In the genomic region with DNA sequence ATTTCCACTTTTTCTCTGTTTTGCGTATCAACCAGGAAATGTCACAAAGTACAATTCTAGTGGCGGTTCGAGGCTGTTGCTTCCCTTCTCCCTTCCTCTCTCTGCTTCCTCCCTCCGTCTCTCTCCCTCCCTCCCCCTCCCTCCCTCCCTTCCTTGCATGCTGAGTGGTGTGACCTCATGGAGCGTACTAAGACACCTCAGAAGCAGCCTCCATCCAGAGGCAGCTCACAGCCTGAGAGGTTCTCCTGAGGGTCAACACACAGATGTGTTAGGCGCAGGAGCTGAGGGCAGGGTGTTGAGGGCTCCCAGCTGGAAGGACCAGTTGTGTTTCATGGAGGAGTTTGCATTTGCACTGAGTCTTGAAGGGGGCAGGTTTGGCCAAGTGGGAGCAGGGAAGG, we compare ENCODE assay signal across 31 cellular contexts. TPM values are rescaled to one million over a fixed set of nuclear protein-coding genes. Genes with fewer than 3 reads are reported as not detected.
DNase-seq lines count a peak whose midpoint lies in the region; ATAC-seq and TF ChIP-seq lines count a peak whose summit lies in the region.
"Had no signal": no experiment of that assay in that cellular context is flagged by ENCODE, and none has a peak within 500 bp of the region (broad histone marks: within the 10 kb centered on the region; RNA-seq: fewer than 3 reads in every experiment).

No MANE protein-coding gene starts in this region.

- no peaks in the 10 kb centered on the region for H3K9me3 ChIP-seq in fibroblast of lung (ENCODE audit: control insufficient read depth, insufficient read depth, low read depth, low read length)
- H3K9me3 ChIP-seq: BE2C, SJCRH30, stomach, thyroid gland, vagina had no signal

- no peak overlapping the region for H2AFZ ChIP-seq in fibroblast of lung (ENCODE audit: low read length)
- H2AFZ ChIP-seq: neural progenitor cell had no signal

- H3K27ac Mint-ChIP-seq in HFFc6 = peak overlapping the region; percentile 55; the same call in 1 of the 2 replicates
- peak overlapping the region; percentile 52 for H3K27ac Mint-ChIP-seq in osteocyte (ENCODE audit: unreplicated experiment)
- no peak overlapping the region for H3K27ac Mint-ChIP-seq in natural killer cell
- H3K27ac Mint-ChIP-seq: activated naive CD8-positive, alpha-beta T cell treated with anti-CD3 and anti-CD28 coated beads for 36 hours; activated T-cell treated with anti-CD3 and anti-CD28 coated beads, Interleukin-2, amount 50 U/mL, for 24 hours; memory B cell; neural progenitor cell; WTC11 had no signal

- POLR2A ChIA-PET in RWPE1 (lab: Yijun Ruan, JAX; ENCODE audit: low non-redundant PET) = no interaction called here

- no peak for ATAC-seq in HG03378 (IDR thresholded peaks at IDR 0.05; ENCODE audit: unreplicated experiment)
- no peak for ATAC-seq in natural killer cell
- ATAC-seq: foreskin keratinocyte had no signal

- TF ChIP-seq CTCF in HFFc6 (IDR thresholded peaks at IDR 0.05) = no peak
- TF ChIP-seq CTCF in RWPE1 (conservative IDR thresholded peaks at IDR 0.05; ENCODE audit: low read depth) = no peak
- TF ChIP-seq CTCF in fibroblast of lung (conservative IDR thresholded peaks at IDR 0.05 in 1 of 2, IDR thresholded peaks at IDR 0.05 in 1 of 2; ENCODE audit: low read depth in 1 of 2, low read length in 2 of 2) = no peak
- TF ChIP-seq CTCF in osteocyte (IDR thresholded peaks at IDR 0.05) = no peak
- TF ChIP-seq CTCF in natural killer cell (IDR thresholded peaks at IDR 0.05) = no peak

- H3K27ac ChIP-seq in RWPE1 = peak overlapping the region; percentile 88
- H3K27ac ChIP-seq in fibroblast of lung (ENCODE audit: insufficient read depth, low read length) = no peak overlapping the region
- H3K27ac ChIP-seq: cardiac muscle cell, foreskin keratinocyte, neural progenitor cell, thyroid gland had no signal

- H3K4me1 Mint-ChIP-seq in HFFc6 (ENCODE audit: low read depth) (peaks cover 18% of the 10 kb centered on the region), osteocyte (ENCODE audit: unreplicated experiment) (peaks cover 36% of the 10 kb centered on the region), natural killer cell (no peaks in the 10 kb centered on the region)
- H3K4me1 Mint-ChIP-seq: activated naive CD8-positive, alpha-beta T cell treated with anti-CD3 and anti-CD28 coated beads for 36 hours; memory B cell had no signal

- CTCF ChIA-PET in RWPE1 (lab: Yijun Ruan, JAX) = interaction anchor here (0.6 to 3.5 kb wide), 3 partner anchors 10 to 237 kb away, joined by 4 to 44 read pairs (median 6); no protein-coding TSS in a partner anchor

- H3K4me3 Mint-ChIP-seq in HFFc6 (no peak overlapping the region), osteocyte (ENCODE audit: unreplicated experiment) (no peak overlapping the region), natural killer cell (no peak overlapping the region)
- H3K4me3 Mint-ChIP-seq: activated naive CD8-positive, alpha-beta T cell treated with anti-CD3 and anti-CD28 coated beads for 36 hours; activated T-cell treated with anti-CD3 and anti-CD28 coated beads, Interleukin-2, amount 50 U/mL, for 24 hours; memory B cell; neural progenitor cell; WTC11 had no signal

- H3K4me2 ChIP-seq in fibroblast of lung (ENCODE audit: extremely low read depth, insufficient read depth, low read length) = no peak overlapping the region
- H3K4me2 ChIP-seq: neural progenitor cell had no signal

- H3K36me3 Mint-ChIP-seq in HFFc6 (ENCODE audit: low read depth) (peaks cover 16% of the 10 kb centered on the region; the same call in 1 of the 2 replicates), osteocyte (ENCODE audit: unreplicated experiment) (peaks cover 29% of the 10 kb centered on the region), natural killer cell (no peaks in the 10 kb centered on the region)
- H3K36me3 Mint-ChIP-seq: activated naive CD8-positive, alpha-beta T cell treated with anti-CD3 and anti-CD28 coated beads for 36 hours; memory B cell; neural progenitor cell; WTC11 had no signal

- DNase-seq in HFFc6 = no peak
- no peak for DNase-seq in RWPE1 (ENCODE audit: low spot score)
- DNase-seq in fibroblast of lung (ENCODE audit: low read depth in 2 of 2) = peak; percentile 35 to 66
- no peak for DNase-seq in osteocyte (ENCODE audit: extremely low spot score, unreplicated experiment)
- DNase-seq in natural killer cell = no peak
- DNase-seq in activated naive CD4-positive, alpha-beta T cell treated with Interleukin-2 at 50 U/mL for 16 hours = no peak
- DNase-seq: activated CD4-positive, alpha-beta T cell treated with anti-CD3 and anti-CD28 coated beads, Interleukin-2, amount 50 U/mL, for 1 hour; activated effector memory CD4-positive, alpha-beta T cell treated with anti-CD3 and anti-CD28 coated beads, Interleukin-2, amount 50 U/mL, for 16 hours; activated naive CD8-positive, alpha-beta T cell treated with anti-CD3 and anti-CD28 coated beads for 36 hours; activated T-cell treated with anti-CD3 and anti-CD28 coated beads, Interleukin-2, amount 50 U/mL, for 24 hours; aorta; BE2C; cortex of kidney; DMS 273 treated with DMSO at 0.1 percent for 48 hours; effector memory CD4-positive, alpha-beta T cell; EL; foreskin keratinocyte; kidney glomerular epithelial cell; NCI-H146; SJCRH30; stimulated activated CD4-positive, alpha-beta T cell treated with anti-CD3 and anti-CD28 coated beads, Interleukin-2, amount 100 ng/mL, for 48 hours; stomach; SW 1271; T1000; thyroid gland had no signal

- intact Hi-C loops in natural killer cell (cut with micrococcal nuclease) = loop anchor here (5.0 kb wide), 1 partner anchor 713 kb away; no protein-coding TSS in a partner anchor

- H3K79me2 ChIP-seq in fibroblast of lung (ENCODE audit: control insufficient read depth, insufficient read depth, low read length) = peaks cover 17% of the 10 kb centered on the region

- peaks cover 9% of the 10 kb centered on the region for H3K27me3 Mint-ChIP-seq in HFFc6 (ENCODE audit: insufficient read depth)
- H3K27me3 Mint-ChIP-seq in osteocyte (ENCODE audit: unreplicated experiment) = no peaks in the 10 kb centered on the region
- H3K27me3 Mint-ChIP-seq in natural killer cell (ENCODE audit: low read depth in 2 of 2) = no peaks in the 10 kb centered on the region
- H3K27me3 Mint-ChIP-seq: activated naive CD8-positive, alpha-beta T cell treated with anti-CD3 and anti-CD28 coated beads for 36 hours had no signal

- H3K9me3 Mint-ChIP-seq in HFFc6 (no peaks in the 10 kb centered on the region), osteocyte (ENCODE audit: unreplicated experiment) (no peaks in the 10 kb centered on the region), natural killer cell (no peaks in the 10 kb centered on the region)
- H3K9me3 Mint-ChIP-seq: activated naive CD8-positive, alpha-beta T cell treated with anti-CD3 and anti-CD28 coated beads for 36 hours; activated T-cell treated with anti-CD3 and anti-CD28 coated beads, Interleukin-2, amount 50 U/mL, for 24 hours; memory B cell; neural progenitor cell; WTC11 had no signal

- peaks cover 39% of the 10 kb centered on the region for H3K36me3 ChIP-seq in fibroblast of lung (ENCODE audit: control insufficient read depth, insufficient read depth, low read length)
- H3K36me3 ChIP-seq: BE2C, cardiac muscle cell, neural progenitor cell, thyroid gland, vagina had no signal

- peaks cover 3% of the 10 kb centered on the region for H3K4me1 ChIP-seq in fibroblast of lung (ENCODE audit: control insufficient read depth, extremely low read depth, insufficient read depth, low read length)
- H3K4me1 ChIP-seq: foreskin keratinocyte had no signal

- no peak overlapping the region for H3K4me3 ChIP-seq in fibroblast of lung (replicated peaks in 1 of 4; ENCODE audit: control extremely low read depth in 1 of 4, insufficient read depth in 1 of 4, low read depth in 3 of 4, low read length in 4 of 4)
- H3K4me3 ChIP-seq: cardiac muscle cell, neural progenitor cell, SJCRH30, stomach, thyroid gland, vagina had no signal

- H3K27me3 ChIP-seq in fibroblast of lung (ENCODE audit: control insufficient read depth, insufficient read depth, low read length) = no peaks in the 10 kb centered on the region
- H3K27me3 ChIP-seq: BE2C, cardiac muscle cell, foreskin keratinocyte, neural progenitor cell, SJCRH30, thyroid gland, vagina had no signal

- peaks cover 2% of the 10 kb centered on the region for H4K20me1 ChIP-seq in fibroblast of lung (ENCODE audit: control insufficient read depth, extremely low read depth, insufficient read depth, low read length)

- no peak overlapping the region for H3K9ac ChIP-seq in fibroblast of lung (ENCODE audit: insufficient read depth, low read length)
- H3K9ac ChIP-seq: neural progenitor cell had no signal

RNA-seq across cellular contexts. Expression of gene COL5A1, which starts 57.7 kb away (rescaled TPM):
- 100 to 1,000 TPM; 196 to 308 (median 225) TPM for total RNA-seq in HFFc6 (2021; fragmentation: NEBNext Ultra II Directional; extraction: Animal tissue kit (Norgen Biotek cat#: 25700))
- total RNA-seq in fibroblast of lung (63.7 and 72.8 TPM in 2 replicates), osteocyte (1,552 and 1,672 TPM in 2 replicates), natural killer cell (under 1 TPM; 0.11 to 0.28 (median 0.23) TPM)
- polyA plus RNA-seq in fibroblast of lung = 83.9 and 109 TPM in 2 replicates
- 164 and 250 TPM in 2 replicates for polyA plus RNA-seq in fibroblast of lung (2012)
- polyA minus RNA-seq in fibroblast of lung (ENCODE audit: low replicate concordance) = 171 and 250 TPM in 2 replicates

Comparison
In these comparisons a context has a peak if more than half of its experiments do, and no peak if none do; other contexts are left out.
1. DNase-seq: peak in fibroblast of lung (2 of 2); none in HFFc6 (single experiment), RWPE1 (single experiment), osteocyte (single experiment), natural killer cell (single experiment) and activated naive CD4-positive, alpha-beta T cell treated with Interleukin-2 at 50 U/mL for 16 hours (single experiment).
2. H3K27ac Mint-ChIP-seq: peak in HFFc6 (single experiment) and osteocyte (single experiment); none in natural killer cell (0 of 2).
3. RNA of gene COL5A1, which starts 57.7 kb away (total RNA-seq): 1,552 to 1,672 TPM in osteocyte, 196 to 308 TPM in HFFc6 and 63.7 to 72.8 TPM in fibroblast of lung; 0.11 to 0.28 TPM in natural killer cell; every median in the first group is over 10 times any median in the second.